17 cellular contexts compared by ENCODE assay signal in the genomic region with DNA sequence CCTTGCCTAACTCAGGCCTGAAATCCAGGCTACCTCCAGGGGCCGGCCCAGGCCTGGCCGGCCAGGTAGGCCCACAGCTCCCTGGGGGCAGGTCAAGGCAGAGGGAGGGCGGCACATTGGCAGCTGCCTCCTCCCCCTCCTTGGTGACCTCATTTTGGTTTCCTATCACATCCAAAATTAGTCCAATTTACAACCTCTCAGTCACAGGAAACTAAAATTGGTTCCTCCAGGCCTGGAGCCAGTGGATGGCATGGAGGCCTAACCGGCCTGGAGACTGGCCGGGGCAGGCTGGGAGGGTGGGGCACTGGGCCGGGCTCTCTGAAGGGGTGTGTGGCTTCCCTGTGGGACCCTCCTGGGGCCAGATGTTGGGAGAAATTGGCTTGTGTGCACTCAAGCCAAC. TPM values are rescaled to one million over a fixed set of nuclear protein-coding genes. Genes with fewer than 3 reads are reported as not detected.
DNase-seq lines count a peak whose midpoint lies in the region; ATAC-seq and TF ChIP-seq lines count a peak whose summit lies in the region.
"Had no signal": no experiment of that assay in that cellular context is flagged by ENCODE, and none has a peak within 500 bp of the region (broad histone marks: within the 10 kb centered on the region; RNA-seq: fewer than 3 reads in every experiment).

No MANE protein-coding gene starts in this region.

- H3K36me3 ChIP-seq in ACC112 (ENCODE audit: insufficient read depth, low read length) (no peaks in the 10 kb centered on the region), H7 (replicated peaks; ENCODE audit: control insufficient read depth, insufficient read depth, low read length) (no peaks in the 10 kb centered on the region), neuronal stem cell (replicated peaks in 1 of 2; ENCODE audit: control insufficient read depth in 2 of 2, insufficient read depth in 2 of 2, low read length in 2 of 2) (no peaks in the 10 kb centered on the region)
- H3K36me3 ChIP-seq: HAP-1 had no signal

- no peak overlapping the region for H4K8ac ChIP-seq in neuronal stem cell (ENCODE audit: low read depth, low read length)

- H3K14ac ChIP-seq in neuronal stem cell (ENCODE audit: low read length), result no peak overlapping the region

- H3K27ac ChIP-seq in ACC112 (ENCODE audit: low read depth, low read length) (peak overlapping the region; percentile 81), RWPE1 (peak overlapping the region; percentile 35), neuronal stem cell (replicated peaks; ENCODE audit: low read length) (no peak overlapping the region)
- H3K27ac ChIP-seq in CD4-positive, alpha-beta T cell (ENCODE audit: low read depth, low read length), result no peak overlapping the region
- H3K27ac ChIP-seq: KMS-11 had no signal

- no peak overlapping the region for H3K23ac ChIP-seq in neuronal stem cell (ENCODE audit: low read depth, low read length, poor library complexity)

- no peak overlapping the region for H2BK12ac ChIP-seq in neuronal stem cell (ENCODE audit: low read length)

- no peaks in the 10 kb centered on the region for H3K79me2 ChIP-seq in ACC112 (ENCODE audit: control insufficient read depth, insufficient read depth, low read length, unreplicated experiment)

- no peaks in the 10 kb centered on the region for H3K27me3 ChIP-seq in ACC112 (ENCODE audit: insufficient read depth, low read length)
- no peaks in the 10 kb centered on the region for H3K27me3 ChIP-seq in H7 (ENCODE audit: control insufficient read depth, insufficient read depth, low read length)
- peaks cover 0 to 7% (median 0%) of the 10 kb centered on the region in 3 experiments for H3K27me3 ChIP-seq in neuronal stem cell (ENCODE audit: control insufficient read depth in 3 of 3, insufficient read depth in 3 of 3, low read depth in 1 of 3, low read length in 3 of 3)
- peaks cover 10% of the 10 kb centered on the region for H3K27me3 ChIP-seq in CD4-positive, alpha-beta T cell (ENCODE audit: control insufficient read depth, insufficient read depth, low read length)

- CTCF ChIA-PET in RWPE1 (lab: Yijun Ruan, JAX) (interaction anchor here (0.6 to 1.2 kb wide), 3 partner anchors 28 to 63 kb away, joined by 4 to 5 read pairs (median 4); no protein-coding TSS in a partner anchor), Calu3 (lab: Charles Lee) (interaction anchor here (1.4 to 1.5 kb wide), 2 partner anchors 8 to 27 kb away, joined by 3 to 5 read pairs; no protein-coding TSS in a partner anchor)
- CTCF ChIA-PET in CD4-positive, alpha-beta T cell (lab: Charles Lee), result no interaction called here

- H3K4me1 ChIP-seq in ACC112 (ENCODE audit: control insufficient read depth, insufficient read depth, low read length, unreplicated experiment) (peaks cover 35% of the 10 kb centered on the region), neuronal stem cell (ENCODE audit: control insufficient read depth in 2 of 2, insufficient read depth in 1 of 2, low read depth in 1 of 2, low read length in 2 of 2) (peaks cover 8 to 18% of the 10 kb centered on the region in 2 donors)
- H3K4me1 ChIP-seq: HAP-1 had no signal

- H3K27me3 Mint-ChIP-seq in Calu3 (ENCODE audit: unreplicated experiment), result peaks cover 62% of the 10 kb centered on the region
- peaks cover 22% of the 10 kb centered on the region for H3K27me3 Mint-ChIP-seq in CD4-positive, alpha-beta T cell

- H3K9ac ChIP-seq in neuronal stem cell (ENCODE audit: low read depth, low read length, poor library complexity), result no peak overlapping the region
- H3K9ac ChIP-seq: KMS-11 had no signal

- H2AFZ ChIP-seq in ACC112 (ENCODE audit: low read length, unreplicated experiment) (no peak overlapping the region), neuronal stem cell (ENCODE audit: low read length) (no peak overlapping the region)

- no peak overlapping the region for H3K4me2 ChIP-seq in neuronal stem cell (ENCODE audit: insufficient read depth, low read length, poor library complexity, severe bottlenecking)
- H3K4me2 ChIP-seq: KMS-11 had no signal

- no peak overlapping the region for H4K91ac ChIP-seq in neuronal stem cell (ENCODE audit: low read depth, low read length, poor library complexity)

- H3K4me3 Mint-ChIP-seq in Calu3 (ENCODE audit: low read depth, unreplicated experiment), result no peak overlapping the region
- H3K4me3 Mint-ChIP-seq in CD4-positive, alpha-beta T cell, result no peak overlapping the region
- H3K4me3 Mint-ChIP-seq: CD8-positive, alpha-beta T cell had no signal

- H3K4me1 Mint-ChIP-seq in Calu3 (ENCODE audit: low read depth, unreplicated experiment), result peaks cover 17% of the 10 kb centered on the region
- H3K4me1 Mint-ChIP-seq in CD4-positive, alpha-beta T cell (ENCODE audit: low read depth), result no peaks in the 10 kb centered on the region

- no peak overlapping the region for H3K4me3 ChIP-seq in ACC112 (ENCODE audit: low read depth, low read length)
- no peak overlapping the region for H3K4me3 ChIP-seq in H7 (ENCODE audit: insufficient read depth, low read depth, low read length)
- no peak overlapping the region for H3K4me3 ChIP-seq in neuronal stem cell (ENCODE audit: low read length in 2 of 2)
- H3K4me3 ChIP-seq: HAP-1 had no signal

- no peak overlapping the region for H2BK120ac ChIP-seq in neuronal stem cell (ENCODE audit: low read depth, low read length)

- DNase-seq in H7 (peak; percentile 56), RWPE1 (ENCODE audit: low spot score) (no peak), neuronal stem cell (ENCODE audit: low spot score) (no peak), Calu3 (no peak), epidermal melanocyte (ENCODE audit: insufficient read length, low spot score) (no peak)
- no peak for DNase-seq in CD4-positive, alpha-beta T cell
- no peak for DNase-seq in activated CD4-positive, alpha-beta T cell treated with anti-CD3 and anti-CD28 coated beads, Interleukin-2, amount 50 U/mL, for 48 hours
- DNase-seq: AML-193; C1 segment of cervical spinal cord; CD8-positive, alpha-beta T cell; COR-L47; DND-41; GDM1 had no signal

- POLR2A ChIA-PET in RWPE1 (lab: Yijun Ruan, JAX; ENCODE audit: low non-redundant PET), result no interaction called here
- POLR2A ChIA-PET in CD4-positive, alpha-beta T cell (lab: Charles Lee), result no interaction called here

- no CpG with 5 or more reads among the region's 6 CpGs for WGBS in neuronal stem cell (ENCODE audit: extremely low coverage in 2 of 2, insufficient read length in 2 of 2, insufficient replicate concordance in 1 of 2), 2 donors

- intact Hi-C loops in Calu3 (cut with micrococcal nuclease; ENCODE audit: unreplicated experiment), result no loop called here
- intact Hi-C loops in CD4-positive, alpha-beta T cell (cut with DNase I, micrococcal nuclease), result no loop called here

- TF ChIP-seq CTCF in RWPE1 (conservative IDR thresholded peaks at IDR 0.05; ENCODE audit: low read depth) (no peak), Calu3 (IDR thresholded peaks at IDR 0.05; ENCODE audit: unreplicated experiment) (no peak)
- no peak for TF ChIP-seq CTCF in CD4-positive, alpha-beta T cell (IDR thresholded peaks at IDR 0.05)

- no peaks in the 10 kb centered on the region for H3K9me3 Mint-ChIP-seq in Calu3 (ENCODE audit: low read depth, unreplicated experiment)
- no peaks in the 10 kb centered on the region for H3K9me3 Mint-ChIP-seq in CD4-positive, alpha-beta T cell
- H3K9me3 Mint-ChIP-seq: CD8-positive, alpha-beta T cell had no signal

- no peaks in the 10 kb centered on the region for H3K9me3 ChIP-seq in neuronal stem cell (replicated peaks in 1 of 2; ENCODE audit: control insufficient read depth in 2 of 2, insufficient read depth in 1 of 2, low read depth in 1 of 2, low read length in 2 of 2)
- no peaks in the 10 kb centered on the region for H3K9me3 ChIP-seq in CD4-positive, alpha-beta T cell (ENCODE audit: control insufficient read depth, low read length)
- H3K9me3 ChIP-seq: HAP-1 had no signal

- no peak overlapping the region for H3K18ac ChIP-seq in neuronal stem cell (ENCODE audit: low read length)

- ATAC-seq in CD4-positive, alpha-beta T cell (ENCODE audit: poor library complexity), result no peak
- ATAC-seq: CD8-positive, alpha-beta T cell had no signal

- no peaks in the 10 kb centered on the region for H3K79me1 ChIP-seq in neuronal stem cell (ENCODE audit: low read depth, low read length)

- no peak overlapping the region for H2BK5ac ChIP-seq in neuronal stem cell (ENCODE audit: low read length)

- peaks cover 6% of the 10 kb centered on the region for H3K36me3 Mint-ChIP-seq in Calu3 (ENCODE audit: insufficient read depth, unreplicated experiment)
- no peaks in the 10 kb centered on the region for H3K36me3 Mint-ChIP-seq in CD4-positive, alpha-beta T cell (ENCODE audit: low read depth)
- H3K36me3 Mint-ChIP-seq: CD8-positive, alpha-beta T cell had no signal

- H3K27ac Mint-ChIP-seq in Calu3 (ENCODE audit: unreplicated experiment), result no peak overlapping the region
- H3K27ac Mint-ChIP-seq in CD4-positive, alpha-beta T cell, result no peak overlapping the region
- H3K27ac Mint-ChIP-seq: CD8-positive, alpha-beta T cell had no signal

- BruUV-seq in Calu3 (replicated peaks; lab: Mats Ljungman, UMichigan), result no TSS peak

- no peak overlapping the region for H3K4ac ChIP-seq in neuronal stem cell (ENCODE audit: low read length)

- H2AK5ac ChIP-seq in neuronal stem cell (ENCODE audit: low read depth, low read length), result no peak overlapping the region

- peak overlapping the region; percentile 38 for H2BK15ac ChIP-seq in neuronal stem cell (ENCODE audit: low read length)

RNA-seq across cellular contexts. Expression of a gene that starts 35.9 kb away (rescaled TPM):
- total RNA-seq in H7 (2014; rRNA removed; shearing (Covaris generic)), result 2.5 and 2.6 TPM in 2 replicates
- 1.5 TPM for polyA plus RNA-seq in neuronal stem cell (2013, experiment 1 of 2)
- 1.4 TPM for polyA plus RNA-seq in neuronal stem cell (2013, experiment 2 of 2)
- total RNA-seq in Calu3 (2022), result not detected in 2 replicates
- total RNA-seq in CD4-positive, alpha-beta T cell, result not detected
- total RNA-seq: CD8-positive, alpha-beta T cell; HT1080 had no signal

RNA-seq across cellular contexts. Expression of a gene that starts 36.4 kb away (rescaled TPM):
- 3.6 and 4.8 TPM in 2 replicates for total RNA-seq in H7 (2014; rRNA removed; shearing (Covaris generic))
- 2.5 TPM for polyA plus RNA-seq in neuronal stem cell (2013, experiment 1 of 2)
- 2.3 TPM for polyA plus RNA-seq in neuronal stem cell (2013, experiment 2 of 2)
- 4.4 and 6.3 TPM in 2 replicates for total RNA-seq in Calu3 (2022)
- not detected for total RNA-seq in CD4-positive, alpha-beta T cell
- total RNA-seq: CD8-positive, alpha-beta T cell had no signal

Comparison
In these comparisons a context has a peak if more than half of its experiments do, and no peak if none do; other contexts are left out.
1. H3K27ac ChIP-seq: peak in ACC112 (single experiment) and RWPE1 (single experiment); none in neuronal stem cell (single experiment) and CD4-positive, alpha-beta T cell (single experiment).